20 cellular contexts compared by ENCODE assay signal in genomic region chr1:183284086-183284485, GRCh38.
DNase-seq lines count a peak whose midpoint lies in the region; ATAC-seq, FAIRE-seq and TF ChIP-seq lines count a peak whose summit lies in the region.
"Had no signal": no experiment of that assay in that cellular context is flagged by ENCODE, and none has a peak within 500 bp of the region (broad histone marks: within the 10 kb centered on the region; RNA-seq: fewer than 3 reads in every experiment).

No MANE protein-coding gene starts in this region.

- DNase-seq in DMS 273 (lab: John Stamatoyannopoulos, UW; ENCODE audit: unreplicated experiment), result peak; percentile 40
- DNase-seq in DMS 273 treated with DMSO at 0.1 percent for 48 hours (lab: John Stamatoyannopoulos, UW), result no peak
- peak; percentile 94 for DNase-seq in G401 (ENCODE audit: low spot score)
- no peak for DNase-seq in RWPE1 (ENCODE audit: low spot score)
- no peak for DNase-seq in keratinocyte (ENCODE audit: low read depth, low spot score)
- no peak for DNase-seq in amniotic stem cell (lab: John Stamatoyannopoulos, UW)
- DNase-seq in activated CD4-positive, alpha-beta T cell treated with anti-CD3 and anti-CD28 coated beads, Interleukin-2, amount 50 U/mL, for 48 hours, result no peak
- DNase-seq: CD4-positive, CD25-positive, alpha-beta regulatory T cell; DMS53; HCEC 1CT; NCI-H1436; NCI-H2029; NCI-H226; NCI-H748 treated with DMSO at 0.1 percent for 48 hours; OCI-M1; RPMI8226 had no signal

- H4K20me1 ChIP-seq in keratinocyte (ENCODE audit: control insufficient read depth, extremely low read depth, insufficient read depth, low read length), result no peaks in the 10 kb centered on the region

- no peak overlapping the region for H2AFZ ChIP-seq in keratinocyte (ENCODE audit: control insufficient read depth, low read length)

- in situ Hi-C loops in G401 (cut with HindIII; ENCODE audit: low sequenced_read_pairs), result no loop called here

- peak overlapping the region; percentile 54 for H3K4me2 ChIP-seq in keratinocyte (ENCODE audit: control insufficient read depth, extremely low read depth, insufficient read depth, low read depth, low read length)

- POLR2A ChIA-PET in RWPE1 (lab: Yijun Ruan, JAX; ENCODE audit: low non-redundant PET), result no interaction called here

- H3K9me3 ChIP-seq in keratinocyte (ENCODE audit: control insufficient read depth, low read depth, low read length), result no peaks in the 10 kb centered on the region
- H3K9me3 ChIP-seq: Caco-2 had no signal

- H3K27ac ChIP-seq in RWPE1 (peak overlapping the region; percentile 94), keratinocyte (ENCODE audit: control insufficient read depth, insufficient read depth, low read length) (no peak overlapping the region)
- H3K27ac ChIP-seq: 22Rv1 had no signal

- no peaks in the 10 kb centered on the region for H3K27me3 ChIP-seq in keratinocyte (ENCODE audit: control insufficient read depth, extremely low read depth, insufficient read depth, low read length)

- H3K9ac ChIP-seq in keratinocyte (ENCODE audit: control insufficient read depth, extremely low read depth, insufficient read depth, low read length), result no peak overlapping the region

- peaks cover 45% of the 10 kb centered on the region for H3K4me1 ChIP-seq in keratinocyte (ENCODE audit: control insufficient read depth, extremely low read depth, insufficient read depth, low read length)

- no peak for ATAC-seq in HG03097 (IDR thresholded peaks at IDR 0.05; ENCODE audit: low FRiP score, unreplicated experiment)
- ATAC-seq: K562 had no signal

- H3K79me2 ChIP-seq in keratinocyte (ENCODE audit: control insufficient read depth, insufficient read depth, low read length), result no peaks in the 10 kb centered on the region

- no peaks in the 10 kb centered on the region for H3K36me3 ChIP-seq in keratinocyte (ENCODE audit: control insufficient read depth in 2 of 2, extremely low read depth in 1 of 2, insufficient read depth in 2 of 2, low read length in 2 of 2)

- no peak for FAIRE-seq in keratinocyte (lab: Jason Lieb, UNC)
- FAIRE-seq: K562 had no signal

- H3K9me1 ChIP-seq in keratinocyte (ENCODE audit: control insufficient read depth, extremely low read depth, insufficient read depth, low read length), result no peaks in the 10 kb centered on the region

- H3K4me3 ChIP-seq in keratinocyte (ENCODE audit: control insufficient read depth in 2 of 3, extremely low read depth in 1 of 3, insufficient read depth in 2 of 3, low read depth in 1 of 3, low read length in 3 of 3), result no peak overlapping the region
- H3K4me3 ChIP-seq: K562 had no signal

- dilution Hi-C loops in keratinocyte (cut with MboI; ENCODE audit: extremely low pct_ligation_motif_present, low sequenced_read_pairs), result no loop called here

- TF ChIP-seq CTCF in RWPE1 (conservative IDR thresholded peaks at IDR 0.05; ENCODE audit: low read depth) (no peak), keratinocyte (optimal IDR thresholded peaks at IDR 0.05 in 1 of 3, IDR thresholded peaks at IDR 0.05 in 1 of 3, conservative IDR thresholded peaks at IDR 0.05 in 1 of 3; ENCODE audit: extremely low read depth in 1 of 3, insufficient read depth in 2 of 3, low read length in 3 of 3) (no peak)

- CTCF ChIA-PET in RWPE1 (lab: Yijun Ruan, JAX), result interaction anchor here (0.6 to 5.3 kb wide), 4 partner anchors 8 to 491 kb away, joined by 4 to 36 read pairs (median 7); no protein-coding TSS in a partner anchor

Comparison
In these comparisons a context has a peak if more than half of its experiments do, and no peak if none do; other contexts are left out.
1. DNase-seq: peak in DMS 273 (single experiment) and G401 (single experiment); none in DMS 273 treated with DMSO at 0.1 percent for 48 hours (single experiment), RWPE1 (single experiment), keratinocyte (single experiment), amniotic stem cell (single experiment) and activated CD4-positive, alpha-beta T cell treated with anti-CD3 and anti-CD28 coated beads, Interleukin-2, amount 50 U/mL, for 48 hours (0 of 2).